ENCODE assay signal across 8 cellular contexts in the genomic region with DNA sequence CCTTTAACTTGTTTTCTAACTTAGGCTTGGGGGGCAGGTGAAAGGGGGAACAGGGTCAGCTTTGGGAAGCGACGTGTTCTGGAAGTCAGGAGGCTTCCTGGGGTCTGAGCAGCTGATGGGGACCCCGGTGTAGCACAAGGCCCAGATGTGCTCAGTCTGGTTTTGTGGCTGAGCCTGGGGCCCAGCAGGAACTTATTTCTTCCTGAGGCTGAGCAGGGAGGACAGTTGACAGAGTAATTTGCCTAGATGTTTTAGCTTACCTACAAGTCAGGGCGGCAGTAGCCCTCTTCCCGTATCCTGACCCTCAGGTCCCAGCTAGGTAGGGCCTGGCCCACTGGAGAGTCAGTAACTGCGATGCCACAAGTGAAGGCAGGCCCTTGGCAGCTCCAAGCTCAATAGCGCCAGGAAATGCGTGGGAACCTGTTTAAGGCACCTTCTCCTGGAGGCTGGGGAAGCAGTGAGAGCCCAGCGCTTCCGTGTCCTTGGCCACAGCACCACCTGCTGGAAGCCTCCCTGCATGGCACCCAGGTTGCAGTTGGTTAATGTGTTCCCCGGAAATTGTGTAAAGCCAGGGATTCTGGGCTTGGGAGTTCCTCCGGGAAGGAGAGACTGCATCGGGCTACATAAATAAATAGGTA. TPM values are rescaled to one million over a fixed set of nuclear protein-coding genes. Genes with fewer than 3 reads are reported as not detected.
DNase-seq lines count a peak whose midpoint lies in the region; ATAC-seq and TF ChIP-seq lines count a peak whose summit lies in the region.

No MANE protein-coding gene starts in this region.

- ATAC-seq in GM18505 (IDR thresholded peaks at IDR 0.05; ENCODE audit: unreplicated experiment) (peak; percentile 28), heart left ventricle (peak; percentile 72 to 85 (median 83)), upper lobe of right lung (peak; percentile 97)

- DNase-seq in 8988T (peak; percentile 99), NCI-H1417 treated with DMSO at 0.1 percent for 48 hours (lab: John Stamatoyannopoulos, UW) (peak; percentile 60), SW 1271 (lab: John Stamatoyannopoulos, UW) (peak; percentile 67 to 75), adrenal gland (peak; percentile 86 to 97 (median 92)), heart left ventricle (peak; percentile 84 to 91 (median 87)), posterior cingulate gyrus (peak; percentile 83 to 98 (median 91)), upper lobe of right lung (peak; percentile 93)

- H3K27me3 ChIP-seq in adrenal gland = no peaks in the 10 kb centered on the region
- peaks cover 0 to 10% (median 0%) of the 10 kb centered on the region in 9 donors for H3K27me3 ChIP-seq in heart left ventricle
- no peaks in the 10 kb centered on the region for H3K27me3 ChIP-seq in upper lobe of right lung

- intact Hi-C loops in adrenal gland (cut with DNase I) (loop anchor here (5.0 to 10.0 kb wide), 2 partner anchors 115 to 118 kb away; a partner anchor contains a TSS), heart left ventricle (cut with DNase I) (loop anchor here (1.0 to 10.0 kb wide), 14 partner anchors 21 to 203 kb away; a partner anchor contains a TSS), posterior cingulate gyrus (cut with DNase I) (loop anchor here (2.0 to 10.0 kb wide), 2 partner anchors 119 to 255 kb away; a partner anchor contains a TSS), upper lobe of right lung (cut with DNase I) (loop anchor here (5.0 kb wide), 1 partner anchor 118 kb away; a partner anchor contains a TSS)

- WGBS in adrenal gland, 4 donors = 23 to 36% (median 28%) methylated on average over 8 to 13 of the region's 13 CpGs
- 25 to 30% (median 26%) methylated on average over 11 to 13 of the region's 13 CpGs for WGBS in heart left ventricle, 4 donors

- TF ChIP-seq CTCF in adrenal gland (IDR thresholded peaks at IDR 0.05) (peak; percentile 90 to 99 (median 98)), heart left ventricle (IDR thresholded peaks at IDR 0.05) (peak; percentile 93 to 99 (median 98)), upper lobe of right lung (IDR thresholded peaks at IDR 0.05) (peak; percentile 99)

- no peaks in the 10 kb centered on the region for H3K36me3 ChIP-seq in adrenal gland (replicated peaks in 1 of 2)
- H3K36me3 ChIP-seq in heart left ventricle = no peaks in the 10 kb centered on the region
- H3K36me3 ChIP-seq in upper lobe of right lung = no peaks in the 10 kb centered on the region

- TF ChIP-seq POLR2A in GM18505 (IDR thresholded peaks at IDR 0.05; ENCODE audit: borderline replicate concordance, extremely low read depth, insufficient read depth, insufficient read length) (no peak), adrenal gland (IDR thresholded peaks at IDR 0.05) (no peak), heart left ventricle (IDR thresholded peaks at IDR 0.05) (peak in 1 of 2 donors; percentile 27)

- H3K4me1 ChIP-seq in adrenal gland (replicated peaks in 1 of 2) (peaks cover 0 to 17% of the 10 kb centered on the region in 2 donors), heart left ventricle (peaks cover 12 to 68% (median 44%) of the 10 kb centered on the region in 12 donors), upper lobe of right lung (peaks cover 30% of the 10 kb centered on the region)

- H3K4me3 ChIP-seq in adrenal gland (peak overlapping the region in 1 of 4 donors; percentile 5), heart left ventricle (peak overlapping the region in 7 of 12 donors; percentile 6 to 48 (median 30)), upper lobe of right lung (peak overlapping the region; percentile 12)

- no peaks in the 10 kb centered on the region for H3K9me3 ChIP-seq in adrenal gland (replicated peaks in 1 of 3)
- no peaks in the 10 kb centered on the region for H3K9me3 ChIP-seq in heart left ventricle
- no peaks in the 10 kb centered on the region for H3K9me3 ChIP-seq in upper lobe of right lung

- H3K27ac ChIP-seq in adrenal gland = peak overlapping the region in 2 of 5 donors; percentile 75 to 82
- H3K27ac ChIP-seq in heart left ventricle = peak overlapping the region in 11 of 12 donors; percentile 47 to 92 (median 71)
- peak overlapping the region; percentile 66 for H3K27ac ChIP-seq in upper lobe of right lung

RNA-seq across cellular contexts. Expression of a gene that starts 5.2 kb away (rescaled TPM):
- total RNA-seq in adrenal gland (1 to 10 TPM in 1 of 8 donors, under 1 TPM in 5, not detected in 2; 0.14 to 1.0 (median 0.49) TPM), heart left ventricle (1 to 10 TPM in 1 of 9 donors, under 1 TPM in 5, not detected in 3; 0.09 to 2.2 (median 0.23) TPM), upper lobe of right lung (1.1 TPM)
- polyA plus RNA-seq in adrenal gland (under 1 TPM; 0.11 to 0.40 (median 0.30) TPM), heart left ventricle (under 1 TPM; 0.15 to 0.35 TPM)

RNA-seq across cellular contexts. Expression of a gene that starts 58.6 kb away (rescaled TPM):
- total RNA-seq in adrenal gland (under 1 TPM in 3 of 8 donors, not detected in 5; 0.11 to 0.32 (median 0.14) TPM), heart left ventricle (under 1 TPM in 2 of 9 donors, not detected in 7; 0.16 to 0.91 TPM), upper lobe of right lung (0.78 TPM)
- polyA plus RNA-seq in adrenal gland (under 1 TPM in 2 of 3 donors, not detected in 1; 0.07 to 0.08 TPM), heart left ventricle (not detected)

Comparison
In these comparisons a context has a peak if more than half of its experiments do, and no peak if none do; other contexts are left out.
1. ATAC-seq: peak in every context shown above with its lines; median percentile 97 in upper lobe of right lung; 83 in heart left ventricle; 28 in GM18505.